Comparison of ENCODE assay signal across 12 cellular contexts in the genomic region with DNA sequence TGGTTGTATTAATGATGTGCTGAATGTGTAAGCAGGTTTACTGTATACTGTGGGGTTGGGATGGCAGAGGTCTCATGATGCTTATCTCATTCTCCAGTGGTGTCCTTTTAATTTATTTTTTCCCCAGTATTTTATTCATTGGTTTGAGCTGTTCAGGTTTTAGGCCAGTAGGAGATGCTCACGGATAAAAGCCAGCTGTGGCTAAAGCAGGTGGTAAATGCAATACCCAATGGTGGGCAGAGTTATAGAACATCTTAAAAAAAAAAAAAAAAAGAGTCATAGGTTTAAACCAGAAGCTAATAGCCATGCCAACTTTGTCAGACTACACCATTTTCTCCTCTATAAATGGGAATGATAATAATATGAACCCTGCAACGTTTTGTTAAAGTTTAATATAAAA. TPM values are rescaled to one million over a fixed set of nuclear protein-coding genes. Genes with fewer than 3 reads are reported as not detected.
DNase-seq lines count a peak whose midpoint lies in the region; ATAC-seq, FAIRE-seq and TF ChIP-seq lines count a peak whose summit lies in the region.
"Had no signal": no experiment of that assay in that cellular context is flagged by ENCODE, and none has a peak within 500 bp of the region (broad histone marks: within the 10 kb centered on the region; RNA-seq: fewer than 3 reads in every experiment).

No MANE protein-coding gene starts in this region.

- peaks cover 14% of the 10 kb centered on the region for H3K27me3 Mint-ChIP-seq in type B pancreatic cell

- H3K36me3 Mint-ChIP-seq in type B pancreatic cell: peaks cover 1% of the 10 kb centered on the region

- ATAC-seq in HepG2 (peak; percentile 83), right lobe of liver (no peak)

- H4K20me1 ChIP-seq in HepG2 (ENCODE audit: insufficient read depth, low read length): no peaks in the 10 kb centered on the region
- H4K20me1 ChIP-seq in H1 (replicated peaks in 1 of 2; ENCODE audit: control insufficient read depth in 1 of 2, insufficient read depth in 2 of 2, low read length in 2 of 2): no peaks in the 10 kb centered on the region
- H4K20me1 ChIP-seq: BLaER1 treated with 17β-estradiol and CSF1 and Interleukin-3, amounts not matched to agents 10 nM and 100 nM had no signal

- no peaks in the 10 kb centered on the region for H3K9me3 Mint-ChIP-seq in type B pancreatic cell
- H3K9me3 Mint-ChIP-seq: stimulated activated naive CD8-positive, alpha-beta T cell treated with anti-CD3 and anti-CD28 coated beads, Interleukin-15, Interleukin-2, amounts not matched to agents 100 ng/mL and 50 ng/mL, for 24 hours had no signal

- no peak overlapping the region for H3K4me3 Mint-ChIP-seq in type B pancreatic cell
- H3K4me3 Mint-ChIP-seq: stimulated activated naive CD8-positive, alpha-beta T cell treated with anti-CD3 and anti-CD28 coated beads, Interleukin-15, Interleukin-2, amounts not matched to agents 100 ng/mL and 50 ng/mL, for 24 hours had no signal

- no peak overlapping the region for H3K18ac ChIP-seq in H1 (ENCODE audit: extremely low read depth, low read length)

- no peaks in the 10 kb centered on the region for H3K23me2 ChIP-seq in H1 (ENCODE audit: low read depth, low read length)

- CTCF ChIA-PET in HepG2 (lab: Yijun Ruan, JAX; ENCODE audit: low intra/inter-chr PET ratio, low total read pairs) (interaction anchor here (1.0 to 1.3 kb wide), 2 partner anchors 166 to 216 kb away, joined by 3 to 4 read pairs; no protein-coding TSS in a partner anchor), H1 (lab: Charles Lee; ENCODE audit: partially characterized antibody) (interaction anchor here (0.6 to 6.1 kb wide), 14 partner anchors 21 to 934 kb away, joined by 3 to 101 read pairs (median 4); no protein-coding TSS in a partner anchor)

- H3K9me3 ChIP-seq in HepG2 (ENCODE audit: low read length): no peaks in the 10 kb centered on the region
- no peaks in the 10 kb centered on the region for H3K9me3 ChIP-seq in right lobe of liver
- H3K9me3 ChIP-seq in H1 (ENCODE audit: insufficient read depth in 2 of 2, low read depth in 1 of 2, low read length in 1 of 2): no peaks in the 10 kb centered on the region

- no peak overlapping the region for H3K56ac ChIP-seq in H1 (replicated peaks; ENCODE audit: insufficient read length, low read depth, low read length)

- H3K27ac Mint-ChIP-seq in type B pancreatic cell: no peak overlapping the region
- H3K27ac Mint-ChIP-seq: stimulated activated naive CD8-positive, alpha-beta T cell treated with anti-CD3 and anti-CD28 coated beads, Interleukin-15, Interleukin-2, amounts not matched to agents 100 ng/mL and 50 ng/mL, for 24 hours had no signal

- TF ChIP-seq RAD21 in HepG2 (CRISPR knock-in tag; IDR thresholded peaks at IDR 0.05): no peak
- TF ChIP-seq RAD21 in H1 (IDR thresholded peaks at IDR 0.05 in 1 of 2, conservative IDR thresholded peaks at IDR 0.05 in 1 of 2; ENCODE audit: low read depth in 2 of 2, low read length in 2 of 2): peak; percentile 72 to 77

- H3K79me2 ChIP-seq in HepG2 (ENCODE audit: insufficient read depth, low read length) (no peaks in the 10 kb centered on the region), H1 (ENCODE audit: control insufficient read depth in 1 of 2, insufficient read depth in 2 of 2, low read length in 2 of 2) (no peaks in the 10 kb centered on the region)

- intact Hi-C loops in HepG2 (cut with micrococcal nuclease; ENCODE audit: unreplicated experiment): loop anchor here (1.0 kb wide), 2 partner anchors 216 to 339 kb away; no protein-coding TSS in a partner anchor
- intact Hi-C loops in right lobe of liver (cut with DNase I): no loop called here
- intact Hi-C loops in posterior vena cava (cut with DNase I): no loop called here

- no peak overlapping the region for H4K91ac ChIP-seq in H1 (replicated peaks; ENCODE audit: insufficient read length, low read length)

- TF ChIP-seq CTCF in HepG2 (CRISPR knock-in tag; IDR thresholded peaks at IDR 0.05) (peak; percentile 44), right lobe of liver (IDR thresholded peaks at IDR 0.05) (no peak), H1 (IDR thresholded peaks at IDR 0.05; ENCODE audit: control extremely low read depth in 1 of 3, insufficient read depth in 1 of 3, low read depth in 1 of 3, low read length in 3 of 3) (peak in 2 of 3 experiments; percentile 37 to 52; a peak in 3 of 4 replicates), type B pancreatic cell (conservative IDR thresholded peaks at IDR 0.05) (peak; percentile 42)

- in situ Hi-C loops in HepG2 (cut with HindIII; ENCODE audit: extremely low pct_ligation_motif_present, low pct_unique_long_range_greater_than_20kb) (no loop called here), G401 (cut with HindIII; ENCODE audit: low sequenced_read_pairs) (no loop called here)

- H2AK5ac ChIP-seq in H1 (ENCODE audit: low read depth, low read length): no peak overlapping the region

- H4K8ac ChIP-seq in H1 (ENCODE audit: extremely low read depth, insufficient read depth, low read length): no peak overlapping the region

- H2BK15ac ChIP-seq in H1 (ENCODE audit: low read length): no peak overlapping the region

- no peak overlapping the region for H3K4me3 ChIP-seq in HepG2 (replicated peaks in 1 of 3; ENCODE audit: insufficient read depth in 1 of 3, low read depth in 2 of 3, low read length in 3 of 3)
- no peak overlapping the region for H3K4me3 ChIP-seq in right lobe of liver
- H3K4me3 ChIP-seq in H1 (ENCODE audit: extremely low read depth in 1 of 4, insufficient read depth in 2 of 4, low read depth in 3 of 4, low read length in 4 of 4): no peak overlapping the region
- H3K4me3 ChIP-seq: BLaER1 treated with 17β-estradiol and CSF1 and Interleukin-3, amounts not matched to agents 10 nM and 100 nM had no signal

- no peak overlapping the region for H2BK5ac ChIP-seq in H1 (ENCODE audit: low read depth, low read length)

- peaks cover 6% of the 10 kb centered on the region for H3K4me1 ChIP-seq in HepG2 (ENCODE audit: insufficient read depth, low read length)
- no peaks in the 10 kb centered on the region for H3K4me1 ChIP-seq in right lobe of liver
- no peaks in the 10 kb centered on the region for H3K4me1 ChIP-seq in H1 (replicated peaks in 1 of 4; ENCODE audit: control insufficient read depth in 3 of 4, insufficient read depth in 4 of 4, low read length in 3 of 4)
- H3K4me1 ChIP-seq: BLaER1 treated with 17β-estradiol and CSF1 and Interleukin-3, amounts not matched to agents 10 nM and 100 nM had no signal

- no peak overlapping the region for H3K14ac ChIP-seq in H1 (ENCODE audit: insufficient read length)

- peaks cover 10% of the 10 kb centered on the region for H3K4me1 Mint-ChIP-seq in type B pancreatic cell (ENCODE audit: unreplicated experiment)

- no peak for DNase-seq in HepG2 (ENCODE audit: low spot score)
- no peak for DNase-seq in right lobe of liver
- peak; percentile 22 for DNase-seq in NCI-H146 (lab: John Stamatoyannopoulos, UW)
- DNase-seq in H1 (ENCODE audit: low read depth in 1 of 2, low spot score in 2 of 2): no peak
- DNase-seq in type B pancreatic cell (ENCODE audit: extremely low spot score, unreplicated experiment): no peak
- no peak for DNase-seq in G401 (ENCODE audit: low spot score)
- DNase-seq in posterior vena cava (ENCODE audit: low spot score): no peak
- no peak for DNase-seq in GF-D8 (lab: John Stamatoyannopoulos, UW)
- DNase-seq: NCI-H1436 had no signal

- FAIRE-seq in HepG2 (lab: Jason Lieb, UNC): no peak
- FAIRE-seq in H1 (lab: Jason Lieb, UNC): no peak

- no peak overlapping the region for H4K5ac ChIP-seq in H1 (ENCODE audit: insufficient read length, low read depth, low read length)

- H3K4ac ChIP-seq in H1 (replicated peaks; ENCODE audit: insufficient read length, low read depth, low read length): no peak overlapping the region

- no peak overlapping the region for H3K4me2 ChIP-seq in HepG2 (ENCODE audit: low read depth, low read length)
- H3K4me2 ChIP-seq in H1 (ENCODE audit: insufficient read depth in 1 of 2, low read depth in 2 of 2, low read length in 2 of 2): no peak overlapping the region
- H3K4me2 ChIP-seq: BLaER1 treated with 17β-estradiol and CSF1 and Interleukin-3, amounts not matched to agents 10 nM and 100 nM had no signal

- TF ChIP-seq POLR2A in HepG2 (IDR thresholded peaks at IDR 0.05; ENCODE audit: insufficient read depth in 1 of 2, low read depth in 2 of 2, low read length in 2 of 2): no peak
- TF ChIP-seq POLR2A in right lobe of liver (IDR thresholded peaks at IDR 0.05): no peak
- TF ChIP-seq POLR2A in H1 (IDR thresholded peaks at IDR 0.05; ENCODE audit: control extremely low read depth in 1 of 2, low read depth in 2 of 2, low read length in 2 of 2): no peak

- H2BK120ac ChIP-seq in H1 (replicated peaks; ENCODE audit: low read depth, low read length): no peak overlapping the region

- H3K27me3 ChIP-seq in HepG2 (ENCODE audit: control insufficient read depth in 1 of 2, insufficient read depth in 2 of 2, low read length in 2 of 2): no peaks in the 10 kb centered on the region
- H3K27me3 ChIP-seq in right lobe of liver: no peaks in the 10 kb centered on the region
- no peaks in the 10 kb centered on the region for H3K27me3 ChIP-seq in H1 (replicated peaks in 1 of 4; ENCODE audit: control insufficient read depth in 3 of 4, extremely low read depth in 1 of 4, insufficient read depth in 3 of 4, low read length in 3 of 4)
- H3K27me3 ChIP-seq: BLaER1 treated with 17β-estradiol and CSF1 and Interleukin-3, amounts not matched to agents 10 nM and 100 nM had no signal

- H2AFZ ChIP-seq in HepG2 (ENCODE audit: low read length) (no peak overlapping the region), H1 (ENCODE audit: low read length) (no peak overlapping the region)

- H3K27ac ChIP-seq in HepG2 (ENCODE audit: extremely low read length, insufficient read depth, low read length): no peak overlapping the region
- H3K27ac ChIP-seq in right lobe of liver: no peak overlapping the region
- H3K27ac ChIP-seq in H1 (ENCODE audit: low read depth, low read length): no peak overlapping the region
- H3K27ac ChIP-seq: BLaER1 treated with 17β-estradiol and CSF1 and Interleukin-3, amounts not matched to agents 10 nM and 100 nM had no signal

- no TSS peak for BruUV-seq in HepG2 (replicated peaks; lab: Mats Ljungman, UMichigan)

- no peaks in the 10 kb centered on the region for H3K79me1 ChIP-seq in H1 (ENCODE audit: low read depth, low read length)

- no peak overlapping the region for H3K9ac ChIP-seq in HepG2 (ENCODE audit: insufficient read depth, low read depth, low read length)
- no peak overlapping the region for H3K9ac ChIP-seq in H1 (replicated peaks in 1 of 4; ENCODE audit: extremely low read depth in 1 of 4, low read depth in 3 of 4, low read length in 3 of 4)
- H3K9ac ChIP-seq: BLaER1 treated with 17β-estradiol and CSF1 and Interleukin-3, amounts not matched to agents 10 nM and 100 nM had no signal

- POLR2A ChIA-PET in HepG2 (lab: Yijun Ruan, JAX): no interaction called here
- POLR2A ChIA-PET in H1 (lab: Charles Lee; ENCODE audit: partially characterized antibody): interaction anchor here (0.6 kb wide), 1 partner anchor 671 kb away, joined by 4 read pairs; no protein-coding TSS in a partner anchor

- WGBS in HepG2 (ENCODE audit: low lambda C conversion rate): 0% methylated on average over 2 of the region's 2 CpGs
- WGBS in right lobe of liver (ENCODE audit: insufficient coverage, low coverage, low lambda C conversion rate, missing lambda C conversion rate): 18% methylated on average over 2 of the region's 2 CpGs
- WGBS in H1 (ENCODE audit: extremely low coverage in 1 of 2, insufficient coverage in 1 of 2, insufficient read length in 1 of 2, insufficient replicate concordance in 2 of 2, low coverage in 1 of 2, low lambda C conversion rate in 2 of 2, missing lambda C conversion rate in 1 of 2), 2 experiments: 57% methylated on average over 2 of the region's 2 CpGs; no CpG with 5 or more reads in 1 of the 2 experiments

- H3K36me3 ChIP-seq in HepG2 (replicated peaks in 1 of 2; ENCODE audit: control insufficient read depth in 1 of 2, insufficient read depth in 2 of 2, low read length in 2 of 2): no peaks in the 10 kb centered on the region
- H3K36me3 ChIP-seq in right lobe of liver: no peaks in the 10 kb centered on the region
- H3K36me3 ChIP-seq in H1 (ENCODE audit: control insufficient read depth in 2 of 4, insufficient read depth in 4 of 4, low read length in 3 of 4): no peaks in the 10 kb centered on the region
- H3K36me3 ChIP-seq: BLaER1 treated with 17β-estradiol and CSF1 and Interleukin-3, amounts not matched to agents 10 nM and 100 nM had no signal

- H2BK20ac ChIP-seq in H1 (ENCODE audit: low read length): no peak overlapping the region

- no peak overlapping the region for H3K23ac ChIP-seq in H1 (ENCODE audit: insufficient read length)

- no peak overlapping the region for H2BK12ac ChIP-seq in H1 (ENCODE audit: low read depth, low read length)

- no peak for TF ChIP-seq EP300 in HepG2 (IDR thresholded peaks at IDR 0.05; ENCODE audit: low read depth in 2 of 2, low read length in 2 of 2)
- TF ChIP-seq EP300 in HepG2 (CRISPR knock-in tag; IDR thresholded peaks at IDR 0.05; ENCODE audit: borderline replicate concordance): no peak
- TF ChIP-seq EP300 in H1 (IDR thresholded peaks at IDR 0.05; ENCODE audit: borderline replicate concordance in 1 of 2, low read depth in 2 of 2, low read length in 2 of 2): no peak

RNA-seq across cellular contexts. Expression of a gene that starts 57.8 kb away (rescaled TPM):
- not detected in 2 replicates for total RNA-seq in HepG2 (2016; rRNA removed; fragmentation: Illumina TruSeq; extraction: Trizol)
- total RNA-seq in HepG2 (2016; cell fraction: cytosol; rRNA removed; fragmentation: Illumina TruSeq; extraction: Trizol; ENCODE audit: low read depth): not detected in 2 replicates
- total RNA-seq in HepG2 (2016; cell fraction: insoluble cytoplasmic fraction; rRNA removed; fragmentation: Illumina TruSeq; extraction: Trizol): not detected in 2 replicates
- total RNA-seq in HepG2 (2016; cell fraction: membrane; rRNA removed; fragmentation: Illumina TruSeq; extraction: Trizol): not detected in 2 replicates
- total RNA-seq in HepG2 (2016; cell fraction: nucleus; rRNA removed; fragmentation: Illumina TruSeq; extraction: Trizol): not detected in 2 replicates
- not detected in 2 replicates for polyA plus RNA-seq in HepG2 (2011; rRNA removed)
- polyA plus RNA-seq in HepG2 (2011; cell fraction: cytosol; rRNA removed): not detected in 2 replicates
- not detected in 2 replicates for polyA plus RNA-seq in HepG2 (2011; cell fraction: nucleus; rRNA removed)
- polyA plus RNA-seq in HepG2 (2012): not detected in 2 replicates
- not detected in 2 replicates for polyA plus RNA-seq in HepG2 (2016; cell fraction: cytosol; fragmentation: Illumina TruSeq; extraction: Trizol; ENCODE audit: low read depth)
- polyA plus RNA-seq in HepG2 (2016; cell fraction: insoluble cytoplasmic fraction; fragmentation: Illumina TruSeq; extraction: Trizol; ENCODE audit: low read depth): not detected in 2 replicates
- not detected in 2 replicates for polyA plus RNA-seq in HepG2 (2016; cell fraction: membrane; fragmentation: Illumina TruSeq; extraction: Trizol; ENCODE audit: low read depth)
- polyA plus RNA-seq in HepG2 (2016; cell fraction: nucleus; fragmentation: Illumina TruSeq; extraction: Trizol; ENCODE audit: insufficient read depth, low read depth): not detected in 2 replicates
- not detected in 2 replicates for polyA minus RNA-seq in HepG2 (2011; rRNA and poly(A)+ RNA removed; ENCODE audit: low replicate concordance)
- not detected in 2 replicates for polyA minus RNA-seq in HepG2 (2011; cell fraction: cytosol; rRNA and poly(A)+ RNA removed)
- not detected in 2 replicates for polyA minus RNA-seq in HepG2 (2011; cell fraction: nucleus; rRNA and poly(A)+ RNA removed)
- not detected for total RNA-seq in right lobe of liver
- total RNA-seq in H1 (2021; fragmentation: NEBNext Ultra II Directional; extraction: Animal tissue kit (Norgen Biotek cat#: 25700)): not detected in 2 replicates
- polyA plus RNA-seq in H1 (2011; rRNA removed): 0.08 TPM in 2 replicates
- 0.04 TPM for polyA plus RNA-seq in H1 (2011; cell fraction: cytosol; rRNA removed)
- 0.09 TPM for polyA plus RNA-seq in H1 (2011; cell fraction: nucleus; rRNA removed)
- polyA plus RNA-seq in H1 (2012, experiment 1 of 2): 0.11 TPM in 1 of 4 replicates, not detected in the others
- not detected for polyA plus RNA-seq in H1 (2012, experiment 2 of 2)
- not detected for polyA plus RNA-seq in H1 (2013, experiment 1 of 2)
- polyA plus RNA-seq in H1 (2013, experiment 2 of 2): 0.02 TPM
- 0.13 TPM in 1 of 2 replicates, not detected in the other for polyA minus RNA-seq in H1 (2011; rRNA and poly(A)+ RNA removed)
- polyA minus RNA-seq in H1 (2011; cell fraction: cytosol; rRNA and poly(A)+ RNA removed): not detected
- not detected for polyA minus RNA-seq in H1 (2011; cell fraction: nucleus; rRNA and poly(A)+ RNA removed)
- 48.5 and 72.2 TPM in 2 replicates for total RNA-seq in type B pancreatic cell (ENCODE audit: low replicate concordance)
- not detected in 2 replicates for total RNA-seq in G401 (2014; rRNA removed; shearing (Covaris generic))
- not detected for total RNA-seq in posterior vena cava
- total RNA-seq: T-helper 1 cell treated with Interleukin-12 subunit alpha and Interleukin-12 subunit beta and Interleukin-4 antibody, amounts not matched to agents 30 ng/mL and 1 ng/mL, for 36 hours had no signal

Comparison
In these comparisons a context has a peak if more than half of its experiments do, and no peak if none do; other contexts are left out.
1. CTCF ChIP-seq: peak in HepG2 (single experiment), H1 (2 of 3) and type B pancreatic cell (single experiment); none in right lobe of liver (0 of 4).
2. RNA of a gene that starts 57.8 kb away (total RNA-seq): 48.5 to 72.2 TPM in type B pancreatic cell; not detected in HepG2, not detected in right lobe of liver, not detected in H1, not detected in G401 and not detected in posterior vena cava; every median in the first group is over 10 times any median in the second.